Comparison of ENCODE assay signal across 27 cellular contexts in the genomic region with DNA sequence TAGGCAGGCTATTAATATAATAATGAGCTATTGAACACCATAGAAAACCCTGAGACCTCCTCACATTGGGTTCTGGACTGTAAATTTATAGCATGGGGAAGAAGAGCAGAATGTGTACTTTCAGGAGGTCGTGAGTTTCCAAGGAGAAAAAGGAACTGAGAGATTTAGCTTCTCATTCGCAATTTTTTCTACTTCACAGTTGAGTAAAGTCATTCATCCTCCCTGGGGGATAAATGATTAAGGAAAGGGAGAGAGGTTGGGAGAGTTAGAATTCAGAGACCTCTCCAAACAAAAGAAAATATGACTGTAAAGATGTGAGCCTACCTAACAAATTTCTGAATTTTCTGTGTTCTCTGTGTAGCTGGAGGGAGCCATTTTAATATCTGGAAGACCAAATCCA.
"Had no signal": no experiment of that assay in that cellular context is flagged by ENCODE, and none has a peak within 500 bp of the region (broad histone marks: within the 10 kb centered on the region; RNA-seq: fewer than 3 reads in every experiment).

No MANE protein-coding gene starts in this region.

- H3K36me3 ChIP-seq: breast epithelium, esophagus muscularis mucosa, heart left ventricle, pancreas, prostate gland, thoracic aorta, uterus had no signal

- DNase-seq: activated CD4-positive, alpha-beta T cell treated with anti-CD3 and anti-CD28 coated beads for 1 hour; activated CD4-positive, alpha-beta T cell treated with anti-CD3 and anti-CD28 coated beads, Interleukin-2, amount 50 U/mL, for 1 hour; activated CD8-positive, alpha-beta T cell treated with anti-CD3 and anti-CD28 coated beads for 36 hours; activated naive CD8-positive, alpha-beta T cell treated with anti-CD3 and anti-CD28 coated beads, Interleukin-2, amount 50 U/mL, for 24 hours; activated T-cell treated with anti-CD3 and anti-CD28 coated beads, Interleukin-2, amount 50 U/mL, for 48 hours; amygdala; effector CD4-positive, alpha-beta T cell; foreskin keratinocyte; heart left ventricle; hypothalamus; immature natural killer cell; kidney; left colon; naive B cell; nucleus accumbens; pancreas; retina; stimulated activated CD4-positive, alpha-beta T cell treated with anti-CD3 and anti-CD28 coated beads, Interleukin-12 subunit alpha, Interleukin-12 subunit beta, amount 100 ng/mL, for 4 hours; stimulated activated CD4-positive, alpha-beta T cell treated with anti-CD3 and anti-CD28 coated beads, Interleukin-4, amount 100 ng/mL, for 1 hour; uterus had no signal

- H3K27me3 ChIP-seq: breast epithelium, esophagus muscularis mucosa, foreskin keratinocyte, heart left ventricle, pancreas, uterus had no signal

- H3K4me3 ChIP-seq: breast epithelium, esophagus muscularis mucosa, heart left ventricle, pancreas, prostate gland, skin epidermis, thoracic aorta, uterus had no signal

- H3K4me1 ChIP-seq: breast epithelium, esophagus muscularis mucosa, foreskin keratinocyte, heart left ventricle, pancreas, prostate gland, uterus had no signal

- ATAC-seq: activated CD8-positive, alpha-beta T cell treated with anti-CD3 and anti-CD28 coated beads for 36 hours; activated naive CD8-positive, alpha-beta T cell treated with anti-CD3 and anti-CD28 coated beads, Interleukin-2, amount 50 U/mL, for 24 hours; heart left ventricle; left colon; pancreas; sciatic nerve; WTC11 had no signal

- H3K27ac ChIP-seq: breast epithelium, esophagus muscularis mucosa, foreskin keratinocyte, heart left ventricle, pancreas, prostate gland, skin epidermis, thoracic aorta, uterus had no signal

- H3K9me3 ChIP-seq: breast epithelium, esophagus muscularis mucosa, heart left ventricle, pancreas, prostate gland, thoracic aorta, uterus had no signal
